ENCODE assay signal across 8 cellular contexts in genomic region chr20:47317127-47317895, GRCh38. TPM values are rescaled to one million over a fixed set of nuclear protein-coding genes. Genes with fewer than 3 reads are reported as not detected.
DNase-seq lines count a peak whose midpoint lies in the region; ATAC-seq and TF ChIP-seq lines count a peak whose summit lies in the region.

No MANE protein-coding gene starts in this region.

- H3K36me3 ChIP-seq in iPS DF 6.9 (ENCODE audit: control insufficient read depth, insufficient read depth, low read length), result no peaks in the 10 kb centered on the region
- peaks cover 14% of the 10 kb centered on the region for H3K36me3 ChIP-seq in skeletal muscle satellite cell (ENCODE audit: insufficient read depth, low read length)

- in situ Hi-C loops in astrocyte of the cerebellum (cut with HindIII; ENCODE audit: low sequenced_read_pairs), result loop anchor here (5.0 kb wide), 1 partner anchor 55 kb away; no protein-coding TSS in a partner anchor

- H3K27me3 ChIP-seq in HL-60 (ENCODE audit: insufficient read depth, poor library complexity, severe bottlenecking) (no peaks in the 10 kb centered on the region), iPS DF 6.9 (ENCODE audit: control insufficient read depth, insufficient read depth, low read length) (no peaks in the 10 kb centered on the region), skeletal muscle satellite cell (ENCODE audit: control insufficient read depth, insufficient read depth, low read length) (no peaks in the 10 kb centered on the region)

- H3K27ac ChIP-seq in HL-60 (replicated peaks) (peak overlapping the region; percentile 72), iPS DF 6.9 (ENCODE audit: low read length) (peak overlapping the region; percentile 95)

- H3K4me3 ChIP-seq in HL-60 (replicated peaks; ENCODE audit: insufficient read depth, low read length) (no peak overlapping the region), astrocyte of the cerebellum (ENCODE audit: low read depth, low read length) (no peak overlapping the region), iPS DF 6.9 (ENCODE audit: low read length) (no peak overlapping the region), skeletal muscle satellite cell (ENCODE audit: low read length) (peak overlapping the region; percentile 58)

- H3K9me3 ChIP-seq in iPS DF 6.9 (ENCODE audit: control insufficient read depth, insufficient read depth, low read length) (no peaks in the 10 kb centered on the region), skeletal muscle satellite cell (replicated peaks; ENCODE audit: low read length) (no peaks in the 10 kb centered on the region)

- no CpG with 5 or more reads among the region's 13 CpGs for WGBS in iPS DF 6.9 (ENCODE audit: insufficient coverage, insufficient read length)

- H3K4me2 ChIP-seq in skeletal muscle satellite cell (ENCODE audit: low read length), result peak overlapping the region; percentile 71

- peaks cover 25% of the 10 kb centered on the region for H3K4me1 ChIP-seq in iPS DF 6.9 (ENCODE audit: control insufficient read depth, insufficient read depth, low read length)
- peaks cover 69% of the 10 kb centered on the region for H3K4me1 ChIP-seq in skeletal muscle satellite cell (ENCODE audit: control insufficient read depth, insufficient read depth, low read length)

- no peak for TF ChIP-seq CTCF in HL-60 (IDR thresholded peaks at IDR 0.05; ENCODE audit: insufficient read depth, low read length)
- no peak for TF ChIP-seq CTCF in astrocyte of the cerebellum (IDR thresholded peaks at IDR 0.05; ENCODE audit: low read depth, low read length, missing control alignments)

- peak overlapping the region; percentile 95 for H3K9ac ChIP-seq in skeletal muscle satellite cell (ENCODE audit: low read depth, low read length)

- no peak for ATAC-seq in GM21381 (IDR thresholded peaks at IDR 0.05; ENCODE audit: unreplicated experiment)

- peak; percentile 79 for DNase-seq in 8988T
- DNase-seq in HL-60 (ENCODE audit: low read depth in 1 of 2, low spot score in 1 of 2), result peak; percentile 29 to 70
- DNase-seq in T-helper 9 cell, result peak; percentile 18
- peak; percentile 75 for DNase-seq in astrocyte of the cerebellum (ENCODE audit: low read depth)
- DNase-seq in iPS DF 6.9 (ENCODE audit: low read depth, low spot score), result no peak
- no peak for DNase-seq in superior temporal gyrus (ENCODE audit: extremely low spot score)

RNA-seq across cellular contexts. Expression of gene ZMYND8, which starts 39.2 kb away (rescaled TPM):
- 40.1 and 50.0 TPM in 2 replicates for total RNA-seq in skeletal muscle satellite cell (2012; rRNA removed)

Comparison
In these comparisons a context has a peak if more than half of its experiments do, and no peak if none do; other contexts are left out.
1. DNase-seq: peak in 8988T (single experiment), HL-60 (2 of 2), T-helper 9 cell (single experiment) and astrocyte of the cerebellum (single experiment); none in iPS DF 6.9 (single experiment) and superior temporal gyrus (single experiment).